ENCODE assay signal across 9 cellular contexts in the genomic region with DNA sequence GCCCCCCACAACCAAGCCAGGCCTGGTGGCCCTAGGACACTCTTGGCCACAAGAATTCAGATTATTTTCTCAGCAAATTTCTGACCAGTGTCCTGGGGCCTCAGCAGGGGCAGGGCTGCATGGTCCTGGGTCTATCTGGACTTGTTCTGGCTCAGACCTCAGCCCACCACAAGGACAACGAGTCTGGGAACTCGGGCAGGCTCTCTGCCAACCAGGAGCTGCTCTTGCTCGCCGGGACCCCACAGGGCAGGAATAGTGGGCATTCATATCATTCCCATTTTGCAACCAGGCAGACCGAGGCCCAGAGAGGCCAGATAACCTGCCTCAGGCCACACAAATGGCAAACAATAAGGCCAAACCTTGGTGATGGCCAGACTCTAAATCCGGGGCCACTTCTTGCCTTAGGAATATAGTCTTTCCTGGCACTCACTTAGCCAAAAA.
DNase-seq lines count a peak whose midpoint lies in the region; ATAC-seq, FAIRE-seq and TF ChIP-seq lines count a peak whose summit lies in the region.
"Had no signal": no experiment of that assay in that cellular context is flagged by ENCODE, and none has a peak within 500 bp of the region (broad histone marks: within the 10 kb centered on the region; RNA-seq: fewer than 3 reads in every experiment).

No MANE protein-coding gene starts in this region.

- H3K36me3 ChIP-seq in SJSA1 (no peaks in the 10 kb centered on the region; the same call in 1 of the 2 replicates), esophagus muscularis mucosa (peaks cover 0 to 8% (median 3%) of the 10 kb centered on the region in 4 donors), pancreas (no peaks in the 10 kb centered on the region)
- H3K36me3 ChIP-seq: WERI-Rb-1 had no signal

- DNase-seq in CD14-positive monocyte (ENCODE audit: low spot score) (no peak), SJSA1 (ENCODE audit: low read depth in 1 of 2, low spot score in 2 of 2) (peak; percentile 65 to 70), esophagus muscularis mucosa (ENCODE audit: extremely low spot score) (no peak), pancreas (peak in 4 of 6 donors; percentile 33 to 70 (median 56)), ecto neural progenitor cell (ENCODE audit: low spot score) (no peak), ureter (ENCODE audit: low spot score) (no peak)
- no peak for DNase-seq in stimulated activated naive CD4-positive, alpha-beta T cell (lab: John Stamatoyannopoulos, UW)
- DNase-seq: WERI-Rb-1 had no signal

- 22% methylated on average over 1 of the region's 6 CpGs for WGBS in esophagus muscularis mucosa
- WGBS in pancreas, 2 donors: 8 to 10% methylated on average over 6 of the region's 6 CpGs

- ATAC-seq in pancreas (no peak), GM19023 (IDR thresholded peaks at IDR 0.05; ENCODE audit: unreplicated experiment) (no peak)

- TF ChIP-seq EP300 in esophagus muscularis mucosa (IDR thresholded peaks at IDR 0.05): no peak

- FAIRE-seq in pancreas (lab: Jason Lieb, UNC): no peak

- no peak for TF ChIP-seq POLR2A in esophagus muscularis mucosa (IDR thresholded peaks at IDR 0.05; ENCODE audit: low read depth)

- H3K27me3 Mint-ChIP-seq in CD14-positive monocyte (ENCODE audit: low read depth in 3 of 3): no peaks in the 10 kb centered on the region

- H3K27ac ChIP-seq in SJSA1 (peak overlapping the region; percentile 55), esophagus muscularis mucosa (replicated peaks in 1 of 4) (peak overlapping the region; percentile 99 to 100 (median 100)), pancreas (peak overlapping the region; percentile 92 to 99 (median 98))
- H3K27ac ChIP-seq: WERI-Rb-1 had no signal

- peaks cover 84% of the 10 kb centered on the region for H3K4me1 Mint-ChIP-seq in CD14-positive monocyte

- H3K9me3 Mint-ChIP-seq in CD14-positive monocyte: no peaks in the 10 kb centered on the region

- intact Hi-C loops in CD14-positive monocyte (cut with micrococcal nuclease): loop anchor here in 1 of 2 donors (2.0 to 5.0 kb wide), 2 partner anchors 16 to 55 kb away; no protein-coding TSS in a partner anchor
- intact Hi-C loops in esophagus muscularis mucosa (cut with DNase I): no loop called here
- intact Hi-C loops in pancreas (cut with DNase I): no loop called here

- H3K36me3 Mint-ChIP-seq in CD14-positive monocyte: peaks cover 7 to 36% of the 10 kb centered on the region in 2 donors

- H3K27me3 ChIP-seq in SJSA1 (replicated peaks) (no peaks in the 10 kb centered on the region), esophagus muscularis mucosa (no peaks in the 10 kb centered on the region), pancreas (no peaks in the 10 kb centered on the region)

- peak overlapping the region; percentile 89 to 96 for H3K4me3 Mint-ChIP-seq in CD14-positive monocyte

- TF ChIP-seq CTCF in CD14-positive monocyte (IDR thresholded peaks at IDR 0.05): no peak
- no peak for TF ChIP-seq CTCF in esophagus muscularis mucosa (IDR thresholded peaks at IDR 0.05)
- no peak for TF ChIP-seq CTCF in pancreas (IDR thresholded peaks at IDR 0.05)

- H3K27ac Mint-ChIP-seq in CD14-positive monocyte: peak overlapping the region; percentile 90 to 96 (median 95)

- H3K9me3 ChIP-seq in SJSA1 (replicated peaks): no peaks in the 10 kb centered on the region
- no peaks in the 10 kb centered on the region for H3K9me3 ChIP-seq in esophagus muscularis mucosa
- H3K9me3 ChIP-seq in pancreas: no peaks in the 10 kb centered on the region

- H3K4me1 ChIP-seq in SJSA1 (replicated peaks): peaks cover 61% of the 10 kb centered on the region
- H3K4me1 ChIP-seq in esophagus muscularis mucosa: peaks cover 70 to 93% (median 90%) of the 10 kb centered on the region in 4 donors
- peaks cover 62 to 72% (median 69%) of the 10 kb centered on the region in 3 donors for H3K4me1 ChIP-seq in pancreas

- peak overlapping the region; percentile 63; the same call in 1 of the 2 replicates for H3K4me3 ChIP-seq in SJSA1
- H3K4me3 ChIP-seq in esophagus muscularis mucosa: peak overlapping the region; percentile 84 to 94 (median 88)
- peak overlapping the region in 3 of 4 donors; percentile 71 to 78 (median 75) for H3K4me3 ChIP-seq in pancreas

Comparison
In these comparisons a context has a peak if more than half of its experiments do, and no peak if none do; other contexts are left out.
1. DNase-seq: peak in SJSA1 (2 of 2) and pancreas (4 of 6); none in CD14-positive monocyte (single experiment), esophagus muscularis mucosa (single experiment), stimulated activated naive CD4-positive, alpha-beta T cell (0 of 6), ecto neural progenitor cell (single experiment) and ureter (single experiment).
2. Peak in every context shown above with its lines, with median percentiles within 50 percentile points of each other: H3K27ac ChIP-seq and H3K4me3 ChIP-seq.